ENCODE assay signal across 10 cellular contexts in the genomic region with DNA sequence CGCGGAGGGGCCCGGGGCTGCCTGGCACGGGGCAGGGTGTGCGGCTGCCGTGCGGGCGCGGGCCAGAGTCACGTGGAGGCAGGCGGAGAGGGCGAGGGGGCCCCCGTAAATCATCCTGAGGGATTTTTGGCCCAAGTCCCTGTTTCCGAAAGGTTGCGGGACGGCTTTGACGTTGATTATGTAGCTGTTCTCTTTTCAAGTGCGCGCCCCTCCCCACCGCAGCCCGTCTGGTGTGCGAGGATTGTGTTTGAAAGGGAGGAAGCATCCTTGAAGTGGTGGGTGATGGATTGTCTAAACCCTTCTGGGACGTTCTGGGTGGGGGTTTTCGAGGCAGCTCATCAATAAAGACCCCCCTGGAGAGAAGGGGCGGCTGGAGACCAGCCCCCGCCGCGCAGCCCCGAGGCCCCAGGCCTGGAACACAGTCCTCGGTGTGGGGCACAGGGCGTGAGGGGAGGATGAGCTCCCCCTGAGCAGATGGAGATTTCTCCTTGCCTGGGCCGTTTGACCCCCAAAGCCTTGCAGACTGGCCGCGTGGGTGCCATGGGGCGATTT. TPM values are rescaled to one million over a fixed set of nuclear protein-coding genes. Genes with fewer than 3 reads are reported as not detected.
A peak's percentile ranks its signal among the peaks of the same experiment; 100 is the strongest.
DNase-seq lines count a peak whose midpoint lies in the region; ATAC-seq and TF ChIP-seq lines count a peak whose summit lies in the region.
"Had no signal": no experiment of that assay in that cellular context is flagged by ENCODE, and none has a peak within 500 bp of the region (broad histone marks: within the 10 kb centered on the region; RNA-seq: fewer than 3 reads in every experiment).

No MANE protein-coding gene starts in this region.

- TF ChIP-seq CTCF in HFFc6 (IDR thresholded peaks at IDR 0.05), result no peak
- TF ChIP-seq CTCF in suprapubic skin (IDR thresholded peaks at IDR 0.05), result no peak
- TF ChIP-seq CTCF in mucosa of descending colon (IDR thresholded peaks at IDR 0.05), result no peak

- no peak overlapping the region for H3K9ac ChIP-seq in adipocyte (ENCODE audit: low read length)

- intact Hi-C loops in left colon (cut with DNase I, micrococcal nuclease), result loop anchor here in 1 of 2 donors (10.0 kb wide), 1 partner anchor 658 kb away; no protein-coding TSS in a partner anchor
- intact Hi-C loops in mucosa of descending colon (cut with DNase I, micrococcal nuclease), result loop anchor here in 1 of 2 donors (10.0 kb wide), 1 partner anchor 588 kb away; no protein-coding TSS in a partner anchor

- WGBS in suprapubic skin, result 3% methylated on average over 16 of the region's 35 CpGs

- peaks cover 53% of the 10 kb centered on the region for H3K27me3 ChIP-seq in adipocyte (replicated peaks; ENCODE audit: control insufficient read depth, insufficient read depth, low read length)
- H3K27me3 ChIP-seq in suprapubic skin, result peaks cover 100% of the 10 kb centered on the region

- H3K27ac Mint-ChIP-seq in HFFc6, result no peak overlapping the region
- H3K27ac Mint-ChIP-seq: T-helper 1 cell treated with Interleukin-12 subunit alpha and Interleukin-12 subunit beta and Interleukin-4 antibody, amounts not matched to agents 30 μg/mL and 1 μg/mL, for 36 hours had no signal

- no peaks in the 10 kb centered on the region for H3K36me3 Mint-ChIP-seq in HFFc6 (ENCODE audit: low read depth)

- H3K36me3 ChIP-seq in adipocyte (ENCODE audit: control insufficient read depth, insufficient read depth, low read length, severe bottlenecking) (no peaks in the 10 kb centered on the region), suprapubic skin (no peaks in the 10 kb centered on the region), mucosa of descending colon (ENCODE audit: low read depth) (no peaks in the 10 kb centered on the region)

- TF ChIP-seq POLR2A in suprapubic skin (IDR thresholded peaks at IDR 0.05), result no peak

- H3K4me1 ChIP-seq in adipocyte (ENCODE audit: control insufficient read depth, insufficient read depth, low read length) (peaks cover 13% of the 10 kb centered on the region), suprapubic skin (peaks cover 57% of the 10 kb centered on the region), mucosa of descending colon (ENCODE audit: low read depth) (peaks cover 18% of the 10 kb centered on the region)

- H3K9me3 Mint-ChIP-seq in HFFc6, result no peaks in the 10 kb centered on the region
- H3K9me3 Mint-ChIP-seq: T-helper 1 cell treated with Interleukin-12 subunit alpha and Interleukin-12 subunit beta and Interleukin-4 antibody, amounts not matched to agents 30 μg/mL and 1 μg/mL, for 36 hours had no signal

- TF ChIP-seq EP300 in suprapubic skin (IDR thresholded peaks at IDR 0.05), result no peak

- peaks cover 47% of the 10 kb centered on the region for H3K27me3 Mint-ChIP-seq in HFFc6 (ENCODE audit: insufficient read depth)

- H3K4me3 ChIP-seq in adipocyte (ENCODE audit: low read length), result peak overlapping the region; percentile 47
- peak overlapping the region; percentile 38 for H3K4me3 ChIP-seq in suprapubic skin
- no peak overlapping the region for H3K4me3 ChIP-seq in mucosa of descending colon

- H3K4me1 Mint-ChIP-seq in HFFc6 (ENCODE audit: low read depth), result peaks cover 33% of the 10 kb centered on the region

- H3K27ac ChIP-seq in suprapubic skin, result no peak overlapping the region

- ATAC-seq in left colon (peak; percentile 8), HG03095 (IDR thresholded peaks at IDR 0.05; ENCODE audit: unreplicated experiment) (no peak), HG02970 (IDR thresholded peaks at IDR 0.05; ENCODE audit: low FRiP score, unreplicated experiment) (no peak), mucosa of descending colon (no peak)

- H3K9me3 ChIP-seq in adipocyte (ENCODE audit: control insufficient read depth, low read length), result no peaks in the 10 kb centered on the region
- no peaks in the 10 kb centered on the region for H3K9me3 ChIP-seq in suprapubic skin
- no peaks in the 10 kb centered on the region for H3K9me3 ChIP-seq in mucosa of descending colon

- DNase-seq in HFFc6, result no peak
- no peak for DNase-seq in adipocyte (ENCODE audit: low read depth)
- DNase-seq in left colon, result no peak
- no peak for DNase-seq in suprapubic skin (ENCODE audit: low spot score in 2 of 2)
- DNase-seq in T1000 (lab: John Stamatoyannopoulos, UW), result no peak
- DNase-seq in mucosa of descending colon, result no peak
- DNase-seq: cerebellar nuclear complex had no signal

- H3K4me3 Mint-ChIP-seq in HFFc6, result 0 out of 2 replicates have a peak overlapping the region, but pooled peaks have one; percentile 28
- H3K4me3 Mint-ChIP-seq: T-helper 1 cell treated with Interleukin-12 subunit alpha and Interleukin-12 subunit beta and Interleukin-4 antibody, amounts not matched to agents 30 μg/mL and 1 μg/mL, for 36 hours had no signal

RNA-seq across cellular contexts. Expression of a gene that starts 7.0 kb away (rescaled TPM):
- total RNA-seq in HFFc6 (2021; fragmentation: NEBNext Ultra II Directional; extraction: Animal tissue kit (Norgen Biotek cat#: 25700)), result 10 to 100 TPM; 15.4 to 31.8 (median 29.5) TPM
- total RNA-seq in left colon, result 10 to 100 TPM in 1 of 2 donors, 1 to 10 TPM in 1; 3.0 to 15.2 TPM
- 1 to 10 TPM in 2 of 4 donors, under 1 TPM in 2; 0.25 to 3.0 (median 0.99) TPM for total RNA-seq in suprapubic skin
- total RNA-seq in mucosa of descending colon, result 10 to 100 TPM in 1 of 3 donors, 1 to 10 TPM in 2; 6.9 to 68.1 (median 7.1) TPM
